ENCODE assay signal across 18 cellular contexts in genomic region chr4:155444695-155445094, GRCh38.
A peak's percentile ranks its signal among the peaks of the same experiment; 100 is the strongest.
DNase-seq lines count a peak whose midpoint lies in the region; ATAC-seq and TF ChIP-seq lines count a peak whose summit lies in the region.
"Had no signal": no experiment of that assay in that cellular context is flagged by ENCODE, and none has a peak within 500 bp of the region (broad histone marks: within the 10 kb centered on the region; RNA-seq: fewer than 3 reads in every experiment).

No MANE protein-coding gene starts in this region.

- H3K27me3 ChIP-seq in PC-3 (ENCODE audit: low read length) = no peaks in the 10 kb centered on the region
- H3K27me3 ChIP-seq: BLaER1 had no signal

- no peak overlapping the region for H3K4me3 ChIP-seq in PC-3 (ENCODE audit: low read length)
- H3K4me3 ChIP-seq: BLaER1 had no signal

- H3K36me3 ChIP-seq in PC-3 (ENCODE audit: low read depth, low read length) = no peaks in the 10 kb centered on the region
- H3K36me3 ChIP-seq: BLaER1 had no signal

- 0 out of 2 replicates have a peak, but pooled peaks have one; percentile 11 for ATAC-seq in PC-3
- no peak for ATAC-seq in HG02588 (IDR thresholded peaks at IDR 0.05; ENCODE audit: unreplicated experiment)
- ATAC-seq in HG02610 (IDR thresholded peaks at IDR 0.05; ENCODE audit: unreplicated experiment) = no peak
- no peak for ATAC-seq in GM19035 (IDR thresholded peaks at IDR 0.05; ENCODE audit: unreplicated experiment)
- ATAC-seq: HCT116, HepG2 had no signal

- POLR2A ChIA-PET in PC-3 (lab: Charles Lee; ENCODE audit: unreplicated experiment) = no interaction called here

- peak overlapping the region; percentile 56 for H3K27ac ChIP-seq in 22Rv1
- H3K27ac ChIP-seq in C4-2B = peak overlapping the region; percentile 77; the same call in 1 of the 2 replicates
- H3K27ac ChIP-seq in PC-3 (ENCODE audit: low read length) = peak overlapping the region; percentile 52
- H3K27ac ChIP-seq: BLaER1 had no signal

- no peaks in the 10 kb centered on the region for H3K79me2 ChIP-seq in PC-3 (ENCODE audit: low read length)

- H4K20me1 ChIP-seq in PC-3 (ENCODE audit: low read length) = no peaks in the 10 kb centered on the region
- H4K20me1 ChIP-seq: BLaER1 had no signal

- peaks cover 28% of the 10 kb centered on the region for H3K4me1 ChIP-seq in PC-3 (ENCODE audit: insufficient read depth, low read length)
- H3K4me1 ChIP-seq: BLaER1 had no signal

- intact Hi-C loops in PC-3 (cut with micrococcal nuclease) = no loop called here

- CTCF ChIA-PET in PC-3 (lab: Charles Lee) = no interaction called here

- H3K9me3 ChIP-seq in PC-3 (ENCODE audit: low read length) = no peaks in the 10 kb centered on the region
- H3K9me3 ChIP-seq: BLaER1 had no signal

- no peaks in the 10 kb centered on the region for H3F3A ChIP-seq in PC-3 (ENCODE audit: low read length, unreplicated experiment)

- no peaks in the 10 kb centered on the region for H3K9me2 ChIP-seq in PC-3 (replicated peaks; ENCODE audit: low read length)

- peak overlapping the region; percentile 15; the same call in 1 of the 2 replicates for H3K9ac ChIP-seq in PC-3 (ENCODE audit: low read length)
- H3K9ac ChIP-seq: BLaER1 had no signal

- H2AFZ ChIP-seq in PC-3 (ENCODE audit: low read length) = no peak overlapping the region

- BruUV-seq in PC-3 (replicated peaks; lab: Mats Ljungman, UMichigan) = no TSS peak

- no peak for DNase-seq in PC-3
- peak; percentile 19 for DNase-seq in kidney tubule cell (ENCODE audit: low spot score)
- no peak for DNase-seq in NCI-H2171 (lab: John Stamatoyannopoulos, UW)
- DNase-seq: CD4-positive, CD25-positive, alpha-beta regulatory T cell; CD8-positive, alpha-beta memory T cell; COR-L47; GOT3; H7; HFFc6; KBM-7 had no signal

- H3K4me2 ChIP-seq in PC-3 (ENCODE audit: low read length) = no peak overlapping the region
- H3K4me2 ChIP-seq: BLaER1 had no signal

- TF ChIP-seq CTCF in 22Rv1 (IDR thresholded peaks at IDR 0.05) = no peak
- no peak for TF ChIP-seq CTCF in C4-2B (conservative IDR thresholded peaks at IDR 0.05)
- no peak for TF ChIP-seq CTCF in PC-3 (conservative IDR thresholded peaks at IDR 0.05; ENCODE audit: low read depth, low read length)
